ENCODE assay signal across 8 cellular contexts in genomic region chr14:96038920-96039632, GRCh38. TPM values are rescaled to one million over a fixed set of nuclear protein-coding genes. Genes with fewer than 3 reads are reported as not detected.
A peak's percentile ranks its signal among the peaks of the same experiment; 100 is the strongest.
DNase-seq lines count a peak whose midpoint lies in the region; ATAC-seq, FAIRE-seq and TF ChIP-seq lines count a peak whose summit lies in the region.

C14orf132 (plus strand) TSS chr14:96039362; CDS start chr14:96039501, 139 bp downstream.

- H3K9ac ChIP-seq in K562 (ENCODE audit: insufficient read depth in 1 of 2, low read depth in 2 of 2, low read length in 2 of 2) (no peak within 1 kb of the TSS), skeletal muscle satellite cell (ENCODE audit: low read depth, low read length) (peak within 1 kb of the TSS; percentile 92)

- DNase-seq in Caki2 (ENCODE audit: low read depth) (peak; percentile 45), K562 (ENCODE audit: extremely low read depth in 1 of 4, low spot score in 3 of 4) (peak; percentile 6 to 77 (median 60))

- H3K27ac ChIP-seq in K562 (ENCODE audit: extremely low read depth, low read depth, low read length): no peak within 1 kb of the TSS

- H2AFZ ChIP-seq in K562 (ENCODE audit: low read depth, low read length): no peak within 1 kb of the TSS

- no peaks in the 10 kb centered on the region for H3K36me3 ChIP-seq in K562 (ENCODE audit: control insufficient read depth, insufficient read depth, low read length)
- H3K36me3 ChIP-seq in skeletal muscle satellite cell (ENCODE audit: insufficient read depth, low read length): no peaks in the 10 kb centered on the region

- H3K4me3 Mint-ChIP-seq in T-helper 1 cell treated with Interleukin-12 subunit alpha and Interleukin-12 subunit beta and Interleukin-4 antibody, amounts not matched to agents 30 μg/mL and 1 μg/mL, for 36 hours: peak within 1 kb of the TSS; percentile 65

- CTCF ChIA-PET in K562 (lab: Yijun Ruan, JAX; ENCODE audit: low intra/inter-chr PET ratio): no interaction called here

- H3K4me1 ChIP-seq in K562 (replicated peaks in 1 of 2; ENCODE audit: control insufficient read depth in 2 of 2, insufficient read depth in 2 of 2, low read length in 2 of 2) (peaks cover 0 to 12% of the 10 kb centered on the region in 2 experiments; a peak in 2 of 5 replicates), skeletal muscle satellite cell (ENCODE audit: control insufficient read depth, insufficient read depth, low read length) (peaks cover 34% of the 10 kb centered on the region)

- H3K27me3 Mint-ChIP-seq in T-helper 1 cell treated with Interleukin-12 subunit alpha and Interleukin-12 subunit beta and Interleukin-4 antibody, amounts not matched to agents 30 μg/mL and 1 μg/mL, for 36 hours (ENCODE audit: low read depth): peaks cover 51% of the 10 kb centered on the region

- H4K20me1 ChIP-seq in K562 (replicated peaks; ENCODE audit: control insufficient read depth, insufficient read depth, low read length): no peaks in the 10 kb centered on the region

- no peak for TF ChIP-seq POLR2A in K562 (conservative IDR thresholded peaks at IDR 0.05)

- BruUV-seq in K562 (replicated peaks; lab: Mats Ljungman, UMichigan): no TSS peak

- WGBS in K562 (ENCODE audit: insufficient coverage, low coverage, missing lambda C conversion rate): 24% methylated on average over 25 of the region's 72 CpGs

- TF ChIP-seq RAD21 in K562 (CRISPR knock-in tag; conservative IDR thresholded peaks at IDR 0.05 in 1 of 2, IDR thresholded peaks at IDR 0.05 in 1 of 2): no peak

- H3K4me1 Mint-ChIP-seq in T-helper 1 cell treated with Interleukin-12 subunit alpha and Interleukin-12 subunit beta and Interleukin-4 antibody, amounts not matched to agents 30 μg/mL and 1 μg/mL, for 36 hours (ENCODE audit: low read depth): peaks cover 4% of the 10 kb centered on the region

- H3K9me1 ChIP-seq in K562 (ENCODE audit: control insufficient read depth, insufficient read depth, low read length): no peaks in the 10 kb centered on the region

- H3K9me3 Mint-ChIP-seq in T-helper 1 cell treated with Interleukin-12 subunit alpha and Interleukin-12 subunit beta and Interleukin-4 antibody, amounts not matched to agents 30 μg/mL and 1 μg/mL, for 36 hours: no peaks in the 10 kb centered on the region

- TF ChIP-seq CTCF in K562 (IDR thresholded peaks at IDR 0.05 in 2 of 3, conservative IDR thresholded peaks at IDR 0.05 in 1 of 3; ENCODE audit: insufficient read depth in 2 of 3, low read depth in 1 of 3, low read length in 3 of 3): no peak

- H3K27ac Mint-ChIP-seq in T-helper 1 cell treated with Interleukin-12 subunit alpha and Interleukin-12 subunit beta and Interleukin-4 antibody, amounts not matched to agents 30 μg/mL and 1 μg/mL, for 36 hours: peak within 1 kb of the TSS; percentile 34

- TF ChIP-seq EP300 in K562 (IDR thresholded peaks at IDR 0.05; ENCODE audit: low read length): no peak

- H3K4me3 ChIP-seq in K562 (no peak within 1 kb of the TSS), iPS-18c (ENCODE audit: insufficient read depth, low read depth, low read length) (peak within 1 kb of the TSS; percentile 78), skeletal muscle satellite cell (ENCODE audit: low read length) (peak within 1 kb of the TSS; percentile 97)

- no peaks in the 10 kb centered on the region for H3K9me3 ChIP-seq in K562 (replicated peaks; ENCODE audit: control insufficient read depth, insufficient read depth, low read depth, low read length)
- no peaks in the 10 kb centered on the region for H3K9me3 ChIP-seq in iPS-18c (ENCODE audit: control insufficient read depth, insufficient read depth, low read length)
- H3K9me3 ChIP-seq in skeletal muscle satellite cell (replicated peaks; ENCODE audit: low read length): no peaks in the 10 kb centered on the region

- in situ Hi-C loops in Caki2 (cut with HindIII; ENCODE audit: low pct_unique_long_range_greater_than_20kb, low sequenced_read_pairs) (no loop called here), K562 (cut with MboI) (no loop called here)

- ATAC-seq in HG02885 (IDR thresholded peaks at IDR 0.05; ENCODE audit: poor library complexity, unreplicated experiment): peak; percentile 44
- ATAC-seq in K562: peak; percentile 94
- ATAC-seq in HG03469 (IDR thresholded peaks at IDR 0.05; ENCODE audit: unreplicated experiment): no peak
- no peak for ATAC-seq in HG03520 (IDR thresholded peaks at IDR 0.05; ENCODE audit: unreplicated experiment)

- no peak for FAIRE-seq in K562 (lab: Jason Lieb, UNC)

- intact Hi-C loops in K562 (cut with micrococcal nuclease): no loop called here

- H3K27me3 ChIP-seq in K562 (ENCODE audit: control insufficient read depth in 2 of 2, insufficient read depth in 2 of 2, low read length in 2 of 2): peaks cover 0 to 4% of the 10 kb centered on the region in 2 experiments; a peak in 1 of 5 replicates
- H3K27me3 ChIP-seq in skeletal muscle satellite cell (ENCODE audit: control insufficient read depth, insufficient read depth, low read length): no peaks in the 10 kb centered on the region

- H3K79me2 ChIP-seq in K562 (ENCODE audit: control insufficient read depth, insufficient read depth, low read length): no peaks in the 10 kb centered on the region

- POLR2A ChIA-PET in K562 (lab: Yijun Ruan, JAX): no interaction called here

- no peaks in the 10 kb centered on the region for H3K36me3 Mint-ChIP-seq in T-helper 1 cell treated with Interleukin-12 subunit alpha and Interleukin-12 subunit beta and Interleukin-4 antibody, amounts not matched to agents 30 μg/mL and 1 μg/mL, for 36 hours (ENCODE audit: low read depth)

- H3K4me2 ChIP-seq in K562 (ENCODE audit: insufficient read depth, low read length) (no peak within 1 kb of the TSS), skeletal muscle satellite cell (ENCODE audit: low read length) (peak within 1 kb of the TSS; percentile 99)

TF ChIP-seq in K562, 482 proteins besides CTCF, POLR2A, EP300 and RAD21:
- TF ChIP-seq CHAMP1 (IDR thresholded peaks at IDR 0.05) (no peak), USF2 (CRISPR knock-in tag; IDR thresholded peaks at IDR 0.05) (peak; percentile 51; the same call in 1 of the 2 replicates), VEZF1 (CRISPR knock-in tag; IDR thresholded peaks at IDR 0.05) (0 out of 2 replicates have a peak, but pooled peaks have one; percentile 25)

RNA-seq across cellular contexts. Expression of gene C14orf132, which starts in this region (rescaled TPM):
- total RNA-seq in Caki2 (2014; rRNA removed; shearing (Covaris generic); ENCODE audit: low replicate concordance): 1.3 and 2.6 TPM in 2 replicates
- total RNA-seq in K562 (2011; cell fraction: chromatin; rRNA removed; ENCODE audit: low replicate concordance): 0.05 TPM in 1 of 2 replicates, not detected in the other
- total RNA-seq in K562 (2011; cell fraction: nucleolus; rRNA removed): not detected in 2 replicates
- total RNA-seq in K562 (2011; cell fraction: nucleoplasm; rRNA removed): not detected in 2 replicates
- not detected in 2 replicates for total RNA-seq in K562 (2014; rRNA removed)
- total RNA-seq in K562 (2014; rRNA removed; fragmentation: Illumina TruSeq; extraction: Trizol): not detected in 2 replicates
- total RNA-seq in K562 (2015; rRNA removed; fragmentation: Illumina TruSeq; extraction: Trizol): not detected in 2 replicates
- 0.04 TPM in 1 of 2 replicates, not detected in the other for total RNA-seq in K562 (2021)
- polyA plus RNA-seq in K562 (2011; rRNA removed): not detected in 2 replicates
- polyA plus RNA-seq in K562 (2011; cell fraction: cytosol; rRNA removed): not detected in 2 replicates
- not detected in 2 replicates for polyA plus RNA-seq in K562 (2011; cell fraction: nucleus; rRNA removed)
- polyA plus RNA-seq in K562 (2012): not detected in 2 replicates
- polyA plus RNA-seq in K562 (2014; fragmentation: Illumina TruSeq; extraction: Trizol): not detected in 2 replicates
- not detected for polyA plus RNA-seq in K562 (2014; fragmentation: Nextera tagmentation; extraction: Ambion mirVana)
- 0.04 TPM in 1 of 2 replicates, not detected in the other for polyA plus RNA-seq in K562 (2014; rRNA removed)
- not detected in 2 replicates for polyA minus RNA-seq in K562 (2011; rRNA and poly(A)+ RNA removed)
- not detected in 2 replicates for polyA minus RNA-seq in K562 (2011; cell fraction: cytosol; rRNA and poly(A)+ RNA removed)
- not detected in 2 replicates for polyA minus RNA-seq in K562 (2011; cell fraction: nucleus; rRNA and poly(A)+ RNA removed)
- total RNA-seq in skeletal muscle satellite cell (2012; rRNA removed): 5.1 and 9.4 TPM in 2 replicates

Comparison
In these comparisons a context has a peak if more than half of its experiments do, and no peak if none do; other contexts are left out.
1. Peak in DNase-seq and ATAC-seq in K562; RNA of the gene not detected or under 1 TPM.